8 cellular contexts compared by ENCODE assay signal in genomic region chr2:231785822-231786176, GRCh38. TPM values are rescaled to one million over a fixed set of nuclear protein-coding genes. Genes with fewer than 3 reads are reported as not detected.
A peak's percentile ranks its signal among the peaks of the same experiment; 100 is the strongest.
DNase-seq lines count a peak whose midpoint lies in the region; ATAC-seq and TF ChIP-seq lines count a peak whose summit lies in the region.

No MANE protein-coding gene starts in this region.

- no peaks in the 10 kb centered on the region for H3F3A ChIP-seq in OCI-LY1 (ENCODE audit: insufficient read depth, low read length)

- peak overlapping the region; percentile 1; the same call in 1 of the 2 replicates for H2AFZ ChIP-seq in OCI-LY1 (ENCODE audit: low read length)

- H3K4me2 ChIP-seq in OCI-LY1 (ENCODE audit: low read length) = peak overlapping the region; percentile 80

- peak overlapping the region; percentile 45 for H3K27ac ChIP-seq in OCI-LY1 (ENCODE audit: low read depth, low read length, poor library complexity, severe bottlenecking)
- H3K27ac ChIP-seq in rectal smooth muscle tissue (ENCODE audit: low read depth, low read length) = peak overlapping the region; percentile 49

- H3K36me3 ChIP-seq in OCI-LY1 (ENCODE audit: insufficient read depth, low read length) (peaks cover 21% of the 10 kb centered on the region; the same call in 1 of the 2 replicates), rectal smooth muscle tissue (ENCODE audit: control insufficient read depth, insufficient read depth, low read length) (peaks cover 3% of the 10 kb centered on the region)

- H3K9me3 ChIP-seq in OCI-LY1 (ENCODE audit: low read length) = no peaks in the 10 kb centered on the region

- H4K20me1 ChIP-seq in OCI-LY1 (ENCODE audit: insufficient read depth, low read length) = no peaks in the 10 kb centered on the region; the same call in 1 of the 2 replicates

- H3K4me3 ChIP-seq in OCI-LY1 (ENCODE audit: low read depth, low read length, poor library complexity, severe bottlenecking) (peak overlapping the region; percentile 94), epithelial cell of proximal tubule (ENCODE audit: low read depth, low read length) (peak overlapping the region; percentile 90), rectal smooth muscle tissue (ENCODE audit: low read length) (peak overlapping the region; percentile 83)

- ATAC-seq in GM18909 (IDR thresholded peaks at IDR 0.05; ENCODE audit: poor library complexity, unreplicated experiment) (peak; percentile 3), GM21737 (IDR thresholded peaks at IDR 0.05; ENCODE audit: unreplicated experiment) (no peak)

- DNase-seq in epithelial cell of proximal tubule (ENCODE audit: low read depth) = no peak
- DNase-seq in NCI-H510A treated with DMSO at 0.1 percent for 48 hours (lab: John Stamatoyannopoulos, UW) = no peak
- DNase-seq in cortex of kidney (lab: John Stamatoyannopoulos, UW) = no peak
- no peak for DNase-seq in stimulated activated CD4-positive, alpha-beta T cell treated with anti-CD3 and anti-CD28 coated beads, Interleukin-2, amount 100 ng/mL, for 48 hours

- H3K9me2 ChIP-seq in OCI-LY1 (ENCODE audit: low read depth, low read length) = no peaks in the 10 kb centered on the region

- peaks cover 46% of the 10 kb centered on the region for H3K4me1 ChIP-seq in OCI-LY1 (ENCODE audit: insufficient read depth, low read length, severe bottlenecking)
- peaks cover 10% of the 10 kb centered on the region for H3K4me1 ChIP-seq in rectal smooth muscle tissue (ENCODE audit: control insufficient read depth, insufficient read depth, low read length)

- H3K27me3 ChIP-seq in OCI-LY1 (ENCODE audit: insufficient read depth, low read length) = no peaks in the 10 kb centered on the region
- no peaks in the 10 kb centered on the region for H3K27me3 ChIP-seq in rectal smooth muscle tissue (ENCODE audit: control insufficient read depth, insufficient read depth, low read length)

- peaks cover 35% of the 10 kb centered on the region for H3K79me2 ChIP-seq in OCI-LY1 (ENCODE audit: insufficient read depth, low read length)

- TF ChIP-seq CTCF in OCI-LY1 (IDR thresholded peaks at IDR 0.05; ENCODE audit: low read length) (no peak), epithelial cell of proximal tubule (conservative IDR thresholded peaks at IDR 0.05; ENCODE audit: low read depth, low read length) (no peak)

- H3K9ac ChIP-seq in OCI-LY1 (ENCODE audit: low read length) (peak overlapping the region; percentile 80), rectal smooth muscle tissue (ENCODE audit: low read length) (no peak overlapping the region)

RNA-seq across cellular contexts. Expression of gene COPS7B, which starts 0.4 kb away (rescaled TPM):
- total RNA-seq in epithelial cell of proximal tubule = 18.2 and 28.9 TPM in 2 replicates

RNA-seq across cellular contexts. Expression of gene PDE6D, which starts 4.7 kb away (rescaled TPM):
- total RNA-seq in epithelial cell of proximal tubule = 28.5 and 32.9 TPM in 2 replicates
